20 cellular contexts compared by ENCODE assay signal in the genomic region with DNA sequence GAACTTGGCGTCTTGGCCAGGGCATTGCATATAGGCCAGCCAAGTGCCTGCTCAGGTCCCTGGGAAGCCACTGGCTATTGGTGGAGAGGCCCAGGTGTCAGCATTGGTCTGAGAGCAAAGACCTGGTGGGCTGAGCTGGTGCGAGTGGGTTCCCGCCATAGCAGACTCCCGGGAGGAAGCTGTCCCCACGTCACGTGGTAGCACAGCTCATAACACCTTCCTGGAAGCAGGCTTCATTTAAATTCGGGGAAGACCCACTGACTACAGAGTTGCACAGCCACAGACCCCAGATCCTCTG.
"Had no signal": no experiment of that assay in that cellular context is flagged by ENCODE, and none has a peak within 500 bp of the region (broad histone marks: within the 10 kb centered on the region; RNA-seq: fewer than 3 reads in every experiment).

No MANE protein-coding gene starts in this region.

- H3K36me3 ChIP-seq: left ventricle myocardium inferior, neural progenitor cell, tibial artery had no signal

- H3K27ac ChIP-seq: hepatocyte, left ventricle myocardium inferior, neural progenitor cell, tibial artery had no signal

- H2AFZ ChIP-seq: hepatocyte, neural progenitor cell had no signal

- ATAC-seq: activated naive CD8-positive, alpha-beta T cell treated with anti-CD3 and anti-CD28 coated beads, Interleukin-2, amount 50 U/mL, for 24 hours; activated T-cell treated with anti-CD3 and anti-CD28 coated beads, Interleukin-2, amount 50 U/mL, for 72 hours; naive thymus-derived CD8-positive, alpha-beta T cell had no signal

- H3K9ac ChIP-seq: neural progenitor cell had no signal

- H3K4me2 ChIP-seq: hepatocyte, neural progenitor cell had no signal

- H3K4me3 ChIP-seq: hepatocyte, left ventricle myocardium inferior, neural progenitor cell, tibial artery had no signal

- H3K79me2 ChIP-seq: hepatocyte had no signal

- H3K27me3 ChIP-seq: hepatocyte, neural progenitor cell had no signal

- DNase-seq: activated CD4-positive, alpha-beta T cell treated with anti-CD3 and anti-CD28 coated beads, Interleukin-2, amount 10 ng/mL, durations not matched to agents 7 days and 5 days; activated CD4-positive, CD25-positive, alpha-beta regulatory T cell treated with anti-CD3 and anti-CD28 coated beads, Interleukin-2, amount 50 U/mL, for 72 hours; activated CD8-positive, alpha-beta memory T cell treated with anti-CD3 and anti-CD28 coated beads, Interleukin-2, amount 50 U/mL, for 48 hours; activated gamma-delta T cell; activated naive CD4-positive, alpha-beta T cell treated with anti-CD3 and anti-CD28 coated beads, Interleukin-2, amount 50 U/mL, for 16 hours; activated naive CD8-positive, alpha-beta T cell treated with anti-CD3 and anti-CD28 coated beads, Interleukin-2, amount 50 U/mL, for 24 hours; activated T-cell treated with anti-CD3 and anti-CD28 coated beads, Interleukin-2, amount 50 U/mL, for 72 hours; dermis blood vessel endothelial cell; effector memory CD4-positive, alpha-beta T cell; foreskin melanocyte; kidney glomerular epithelial cell; left ventricle myocardium inferior; naive thymus-derived CD8-positive, alpha-beta T cell; retina; stimulated activated CD4-positive, alpha-beta T cell treated with anti-CD3 and anti-CD28 coated beads, Interleukin-4, amount 100 ng/mL, for 24 hours; stimulated activated naive CD4-positive, alpha-beta T cell treated with Interleukin-2 at 50 U/mL for 16 hours; T-helper 2 cell had no signal

- H3K4me1 ChIP-seq: left ventricle myocardium inferior had no signal

- H3K9me3 ChIP-seq: left ventricle myocardium inferior, tibial artery had no signal
